18 cellular contexts compared by ENCODE assay signal in genomic region chr9:99024959-99025358, GRCh38.
DNase-seq lines count a peak whose midpoint lies in the region; TF ChIP-seq lines count a peak whose summit lies in the region.
"Had no signal": no experiment of that assay in that cellular context is flagged by ENCODE, and none has a peak within 500 bp of the region (broad histone marks: within the 10 kb centered on the region; RNA-seq: fewer than 3 reads in every experiment).

No MANE protein-coding gene starts in this region.

- no peak for TF ChIP-seq CTCF in brain microvascular endothelial cell (IDR thresholded peaks at IDR 0.05; ENCODE audit: low read depth, low read length, missing control alignments)
- TF ChIP-seq CTCF in fibroblast of villous mesenchyme (IDR thresholded peaks at IDR 0.05; ENCODE audit: insufficient read depth, low read depth, low read length) = no peak

- H3K4me3 ChIP-seq in brain microvascular endothelial cell (ENCODE audit: low read depth, low read length) (no peak overlapping the region), fibroblast of villous mesenchyme (ENCODE audit: low read depth, low read length) (no peak overlapping the region)
- H3K4me3 ChIP-seq: GM23338, MG63, PC-9, SJCRH30 had no signal

- H3K36me3 ChIP-seq in brain microvascular endothelial cell (replicated peaks) = no peaks in the 10 kb centered on the region
- H3K36me3 ChIP-seq: MG63, SJCRH30 had no signal

- DNase-seq in activated CD8-positive, alpha-beta memory T cell treated with anti-CD3 and anti-CD28 coated beads, Interleukin-2, amount 50 U/mL, for 48 hours = peak; percentile 20
- no peak for DNase-seq in activated CD8-positive, alpha-beta memory T cell treated with anti-CD3 and anti-CD28 coated beads, Interleukin-2, amount 50 U/mL, for 4 hours
- DNase-seq in brain microvascular endothelial cell = peak; percentile 84
- DNase-seq in fibroblast of villous mesenchyme (ENCODE audit: low read depth) = peak; percentile 81
- DNase-seq in ureter (ENCODE audit: low spot score) = peak; percentile 14
- no peak for DNase-seq in NCI-H345 treated with DMSO at 0.1 percent for 48 hours (lab: John Stamatoyannopoulos, UW; ENCODE audit: unreplicated experiment)
- DNase-seq in AG08396 (ENCODE audit: low spot score) = no peak
- DNase-seq in activated effector memory CD4-positive, alpha-beta T cell treated with anti-CD3 and anti-CD28 coated beads, Interleukin-2, amount 50 U/mL, for 16 hours = no peak
- DNase-seq: 8988T; CD4-positive, alpha-beta memory T cell; MG63; NCI-H1092; NCI-H146; NCI-H2081 treated with DMSO at 0.1 percent for 48 hours; NCI-H524; PC-9; SJCRH30 had no signal

- in situ Hi-C loops in brain microvascular endothelial cell (cut with HindIII; ENCODE audit: low pct_ligation_motif_present, low sequenced_read_pairs) = no loop called here

- H3K27me3 ChIP-seq in brain microvascular endothelial cell (replicated peaks) = no peaks in the 10 kb centered on the region
- H3K27me3 ChIP-seq: MG63, SJCRH30 had no signal

- no peak overlapping the region for H3K27ac ChIP-seq in brain microvascular endothelial cell
- H3K27ac ChIP-seq: PC-9, SJCRH30 had no signal

Comparison
In these comparisons a context has a peak if more than half of its experiments do, and no peak if none do; other contexts are left out.
1. DNase-seq: peak in activated CD8-positive, alpha-beta memory T cell treated with anti-CD3 and anti-CD28 coated beads, Interleukin-2, amount 50 U/mL, for 48 hours (single experiment), brain microvascular endothelial cell (single experiment), fibroblast of villous mesenchyme (single experiment) and ureter (single experiment); none in activated CD8-positive, alpha-beta memory T cell treated with anti-CD3 and anti-CD28 coated beads, Interleukin-2, amount 50 U/mL, for 4 hours (single experiment), NCI-H345 treated with DMSO at 0.1 percent for 48 hours (single experiment), AG08396 (single experiment) and activated effector memory CD4-positive, alpha-beta T cell treated with anti-CD3 and anti-CD28 coated beads, Interleukin-2, amount 50 U/mL, for 16 hours (single experiment).